ENCODE assay signal across 8 cellular contexts in genomic region chr1:36306210-36306901, GRCh38. TPM values are rescaled to one million over a fixed set of nuclear protein-coding genes. Genes with fewer than 3 reads are reported as not detected.
DNase-seq lines count a peak whose midpoint lies in the region; ATAC-seq and TF ChIP-seq lines count a peak whose summit lies in the region.

Gene SH3D21 (plus strand): TSS chr1:36306368. CDS start chr1:36306421, 53 bp downstream.

- H3K36me3 ChIP-seq in SK-N-SH (replicated peaks in 1 of 2; ENCODE audit: control insufficient read depth in 1 of 2, insufficient read depth in 2 of 2, low read length in 1 of 2) (peaks cover 34 to 62% of the 10 kb centered on the region in 2 experiments), breast epithelium (no peaks in the 10 kb centered on the region)

- CTCF ChIA-PET in SK-N-SH (lab: Yijun Ruan, JAX), result interaction anchor here (0.8 to 3.1 kb wide), 10 partner anchors 10 to 157 kb away, joined by 3 to 11 read pairs (median 3); partner anchors contain the start of genes EVA1B and TRAPPC3

- H3K79me2 ChIP-seq in SK-N-SH (ENCODE audit: insufficient read depth), result peaks cover 17% of the 10 kb centered on the region; the same call in 1 of the 2 replicates

- TF ChIP-seq CTCF in SK-N-SH (IDR thresholded peaks at IDR 0.05) (no peak), breast epithelium (IDR thresholded peaks at IDR 0.05) (no peak)

- H3K4me1 ChIP-seq in SK-N-SH (ENCODE audit: control insufficient read depth in 1 of 2, insufficient read depth in 2 of 2, low read depth in 1 of 2, low read length in 1 of 2) (peaks cover 0 to 12% of the 10 kb centered on the region in 2 experiments; a peak in 2 of 4 replicates), breast epithelium (no peaks in the 10 kb centered on the region)

- H2AFZ ChIP-seq in SK-N-SH (ENCODE audit: low read depth), result no peak within 1 kb of the TSS

- peak within 1 kb of the TSS; percentile 77 for H3K4me2 ChIP-seq in SK-N-SH

- POLR2A ChIA-PET in SK-N-SH (lab: Yijun Ruan, JAX), result interaction anchor here (1.0 to 2.0 kb wide), 4 partner anchors 13 to 157 kb away, joined by 3 to 6 read pairs (median 5); partner anchors contain the start of gene TRAPPC3

- no peaks in the 10 kb centered on the region for H3K9me3 ChIP-seq in SK-N-SH
- no peaks in the 10 kb centered on the region for H3K9me3 ChIP-seq in breast epithelium

- peak; percentile 5 for ATAC-seq in GM19468 (IDR thresholded peaks at IDR 0.05; ENCODE audit: extremely low read depth, unreplicated experiment)
- ATAC-seq in HG03521 (IDR thresholded peaks at IDR 0.05; ENCODE audit: unreplicated experiment), result peak; percentile 29
- ATAC-seq in stimulated activated naive CD8-positive, alpha-beta T cell treated with anti-CD3 and anti-CD28 coated beads, Interleukin-15, Interleukin-2, amounts not matched to agents 100 U/mL and 50 U/mL, for 24 hours, result peak; percentile 33

- intact Hi-C loops in breast epithelium (cut with DNase I; ENCODE audit: low total_unique reads), result no loop called here

- DNase-seq in DMS153 (lab: John Stamatoyannopoulos, UW) (peak; percentile 75), SK-N-SH (peak; percentile 59), breast epithelium (ENCODE audit: low spot score in 2 of 2) (peak; percentile 68 to 76), left kidney (ENCODE audit: low read depth, low spot score) (peak; percentile 82), retina (no peak)
- peak; percentile 64 for DNase-seq in stimulated activated naive CD8-positive, alpha-beta T cell treated with anti-CD3 and anti-CD28 coated beads, Interleukin-15, Interleukin-2, amounts not matched to agents 100 U/mL and 50 U/mL, for 24 hours

- no peak for TF ChIP-seq RAD21 in SK-N-SH (IDR thresholded peaks at IDR 0.05; ENCODE audit: low read length)

- no peak for TF ChIP-seq POLR2A in breast epithelium (IDR thresholded peaks at IDR 0.05)

- H3K4me3 ChIP-seq in SK-N-SH (ENCODE audit: low read depth in 2 of 2, low read length in 1 of 2) (peak within 1 kb of the TSS; percentile 46 to 60), breast epithelium (peak within 1 kb of the TSS; percentile 72 to 78 (median 78))

- H3F3A ChIP-seq in SK-N-SH (replicated peaks; ENCODE audit: insufficient read depth), result peaks cover 29% of the 10 kb centered on the region

- peak within 1 kb of the TSS in 1 of 2 experiments; percentile 34; a peak in 1 of 4 replicates for H3K27ac ChIP-seq in SK-N-SH (ENCODE audit: low read depth in 2 of 2, low read length in 1 of 2)
- H3K27ac ChIP-seq in breast epithelium, result peak within 1 kb of the TSS; percentile 92

- H4K20me1 ChIP-seq in SK-N-SH (ENCODE audit: insufficient read depth), result no peaks in the 10 kb centered on the region

- H3K9me2 ChIP-seq in SK-N-SH, result no peaks in the 10 kb centered on the region

- H3K9ac ChIP-seq in SK-N-SH, result peak within 1 kb of the TSS; percentile 39

- 78% methylated on average over 14 of the region's 65 CpGs for WGBS in SK-N-SH (ENCODE audit: low lambda C conversion rate)

- TF ChIP-seq EP300 in SK-N-SH (IDR thresholded peaks at IDR 0.05; ENCODE audit: borderline replicate concordance in 1 of 2, low read depth in 1 of 2, low read length in 1 of 2), result no peak

- no peaks in the 10 kb centered on the region for H3K27me3 ChIP-seq in SK-N-SH (ENCODE audit: insufficient read depth)
- no peaks in the 10 kb centered on the region for H3K27me3 ChIP-seq in breast epithelium

TF ChIP-seq in SK-N-SH, 30 proteins besides CTCF, POLR2A, EP300 and RAD21:
- no peak for TF ChIP-seq FOSL2 (IDR thresholded peaks at IDR 0.05; ENCODE audit: borderline replicate concordance, low read depth)
- TF ChIP-seq TCF12 (IDR thresholded peaks at IDR 0.05), result no peak
- no peak for TF ChIP-seq SIN3A (IDR thresholded peaks at IDR 0.05; ENCODE audit: borderline replicate concordance, low read depth, low read length)
- no peak for TF ChIP-seq PBX3 (IDR thresholded peaks at IDR 0.05)
- no peak for TF ChIP-seq FOXM1 (IDR thresholded peaks at IDR 0.05; ENCODE audit: low read depth)

RNA-seq across cellular contexts. Expression of gene SH3D21, which starts in this region (rescaled TPM):
- polyA plus RNA-seq in SK-N-SH (2012; rRNA removed), result 1.6 and 1.8 TPM in 2 replicates
- 0.18 and 0.41 TPM in 2 replicates for polyA plus RNA-seq in SK-N-SH (2012; cell fraction: cytosol; rRNA removed)
- 11.4 and 16.6 TPM in 2 replicates for polyA plus RNA-seq in SK-N-SH (2012; cell fraction: nucleus; rRNA removed)
- 10 to 100 TPM in 2 of 3 donors, under 1 TPM in 1; 0.80 to 18.7 (median 18.0) TPM for total RNA-seq in breast epithelium
